10 cellular contexts compared by ENCODE assay signal in the genomic region with DNA sequence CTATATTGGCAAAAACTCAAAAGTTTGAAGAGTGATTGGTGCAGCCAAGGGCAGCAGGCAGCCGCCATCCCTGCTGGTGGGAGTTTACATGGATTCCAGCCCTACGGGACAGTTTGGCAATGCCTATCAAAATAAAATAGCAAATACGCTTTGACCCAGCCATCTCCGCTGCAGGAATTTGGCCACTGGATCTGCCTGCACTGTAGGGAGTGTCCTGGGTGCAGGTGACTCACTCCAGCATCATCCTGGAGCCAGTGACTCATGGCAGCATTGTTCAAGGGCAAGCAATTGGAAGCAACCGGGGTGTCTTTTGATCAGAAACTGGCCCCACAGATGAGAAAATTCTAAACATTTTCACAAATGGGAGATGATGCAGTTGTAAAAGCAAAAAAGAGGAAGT. TPM values are rescaled to one million over a fixed set of nuclear protein-coding genes. Genes with fewer than 3 reads are reported as not detected.
DNase-seq lines count a peak whose midpoint lies in the region; ATAC-seq and TF ChIP-seq lines count a peak whose summit lies in the region.
"Had no signal": no experiment of that assay in that cellular context is flagged by ENCODE, and none has a peak within 500 bp of the region (broad histone marks: within the 10 kb centered on the region; RNA-seq: fewer than 3 reads in every experiment).

No MANE protein-coding gene starts in this region.

- H3K36me3 Mint-ChIP-seq in brain, result no peaks in the 10 kb centered on the region
- H3K36me3 Mint-ChIP-seq in activated T-cell treated with anti-CD3 and anti-CD28 coated beads, Interleukin-2, amount 50 U/mL, for 4 hours (ENCODE audit: insufficient read depth), result no peaks in the 10 kb centered on the region

- H3K4me1 Mint-ChIP-seq in brain, result peaks cover 13% of the 10 kb centered on the region
- H3K4me1 Mint-ChIP-seq in activated T-cell treated with anti-CD3 and anti-CD28 coated beads, Interleukin-2, amount 50 U/mL, for 4 hours (ENCODE audit: low read depth), result no peaks in the 10 kb centered on the region

- H3K9me3 Mint-ChIP-seq in brain, result peaks cover under 1 to 16% (median 6%) of the 10 kb centered on the region in 5 experiments
- H3K9me3 Mint-ChIP-seq in activated T-cell treated with anti-CD3 and anti-CD28 coated beads, Interleukin-2, amount 50 U/mL, for 4 hours, result peaks cover 7% of the 10 kb centered on the region

- TF ChIP-seq POLR2A in lower leg skin (IDR thresholded peaks at IDR 0.05), result no peak

- ATAC-seq in activated T-cell treated with anti-CD3 and anti-CD28 coated beads, Interleukin-2, amount 50 U/mL, for 4 hours, result no peak
- ATAC-seq in GM21515 (IDR thresholded peaks at IDR 0.05; ENCODE audit: unreplicated experiment), result no peak
- no peak for ATAC-seq in GM21423 (IDR thresholded peaks at IDR 0.05; ENCODE audit: unreplicated experiment)
- ATAC-seq: activated CD8-positive, alpha-beta T cell treated with anti-CD3 and anti-CD28 coated beads, Interleukin-2, amount 10 ng/mL, durations not matched to agents 7 days and 5 days; GM12878 had no signal

- H3K27ac Mint-ChIP-seq in brain, result peak overlapping the region in 4 of 5 experiments; percentile 67 to 96 (median 78)
- H3K27ac Mint-ChIP-seq: activated CD8-positive, alpha-beta T cell treated with anti-CD3 and anti-CD28 coated beads, Interleukin-2, amount 10 ng/mL, durations not matched to agents 7 days and 5 days had no signal

- peak overlapping the region; percentile 57 for H3K27ac ChIP-seq in AG04450 (ENCODE audit: low read depth, low read length)

- peak overlapping the region in 3 of 5 experiments; percentile 18 to 50 (median 22) for H3K4me3 Mint-ChIP-seq in brain
- no peak overlapping the region for H3K4me3 Mint-ChIP-seq in activated T-cell treated with anti-CD3 and anti-CD28 coated beads, Interleukin-2, amount 50 U/mL, for 4 hours
- H3K4me3 Mint-ChIP-seq: activated CD8-positive, alpha-beta T cell treated with anti-CD3 and anti-CD28 coated beads, Interleukin-2, amount 10 ng/mL, durations not matched to agents 7 days and 5 days had no signal

- H3K27me3 Mint-ChIP-seq in brain, result peaks cover 16% of the 10 kb centered on the region
- peaks cover 5% of the 10 kb centered on the region for H3K27me3 Mint-ChIP-seq in activated T-cell treated with anti-CD3 and anti-CD28 coated beads, Interleukin-2, amount 50 U/mL, for 4 hours (ENCODE audit: low read depth)

- H3K27me3 ChIP-seq in AG04450 (ENCODE audit: control insufficient read depth, insufficient read depth, low read length), result no peaks in the 10 kb centered on the region

- TF ChIP-seq CTCF in AG04450 (IDR thresholded peaks at IDR 0.05; ENCODE audit: low read depth, low read length), result no peak
- TF ChIP-seq CTCF in brain (conservative IDR thresholded peaks at IDR 0.05), result no peak
- TF ChIP-seq CTCF in lower leg skin (IDR thresholded peaks at IDR 0.05), result no peak

- CTCF ChIA-PET in AG04450 (lab: Charles Lee), result interaction anchor here (0.6 to 1.4 kb wide), 2 partner anchors 46 to 65 kb away, joined by 3 read pairs; no protein-coding TSS in a partner anchor

- H3K4me3 ChIP-seq in AG04450 (ENCODE audit: low read depth, low read length) (peak overlapping the region; percentile 39), lower leg skin (ENCODE audit: low read depth, poor library complexity, severe bottlenecking) (no peak overlapping the region)
- H3K4me3 ChIP-seq: GM12878 had no signal

- H3K9me3 ChIP-seq in AG04450 (ENCODE audit: control insufficient read depth, insufficient read depth, low read length), result no peaks in the 10 kb centered on the region

- POLR2A ChIA-PET in AG04450 (lab: Yijun Ruan, JAX), result no interaction called here

- intact Hi-C loops in lower leg skin (cut with DNase I; ENCODE audit: low total_unique reads), result no loop called here

- peak; percentile 89 for DNase-seq in AG04450 (ENCODE audit: low read depth, low spot score)
- peak; percentile 80 for DNase-seq in HT-29 (ENCODE audit: low spot score)
- DNase-seq in lower leg skin (ENCODE audit: low spot score in 2 of 2), result peak; percentile 31 to 78
- DNase-seq in activated T-cell treated with anti-CD3 and anti-CD28 coated beads, Interleukin-2, amount 50 U/mL, for 4 hours, result no peak
- DNase-seq in SKM-1 (lab: John Stamatoyannopoulos, UW; ENCODE audit: unreplicated experiment), result no peak
- DNase-seq: activated CD8-positive, alpha-beta T cell treated with anti-CD3 and anti-CD28 coated beads, Interleukin-2, amount 10 ng/mL, durations not matched to agents 7 days and 5 days had no signal

- 15 to 21% methylated on average over 5 of the region's 5 CpGs for WGBS in lower leg skin, 2 donors

RNA-seq across cellular contexts. Expression of a gene that starts 24.6 kb away (rescaled TPM):
- polyA plus RNA-seq in AG04450 (2011; rRNA removed) (0.07 and 0.10 TPM in 2 replicates), brain (ENCODE audit: insufficient read depth, low read depth, low replicate concordance) (33.4 TPM)
- 0.28 and 0.70 TPM in 2 replicates for polyA minus RNA-seq in AG04450 (2011; rRNA and poly(A)+ RNA removed)
- 13.4 and 13.5 TPM in 2 replicates for total RNA-seq in HT-29 (2014; rRNA removed; shearing (Covaris generic))
- 10 to 100 TPM; 15.7 to 30.3 (median 17.9) TPM for total RNA-seq in lower leg skin
- under 1 TPM; 0.11 to 0.94 (median 0.37) TPM for total RNA-seq in activated T-cell treated with anti-CD3 and anti-CD28 coated beads, Interleukin-2, amount 50 U/mL, for 4 hours
- total RNA-seq: activated CD8-positive, alpha-beta T cell treated with anti-CD3 and anti-CD28 coated beads, Interleukin-2, amount 10 ng/mL, durations not matched to agents 7 days and 5 days; GM12878 had no signal

RNA-seq across cellular contexts. Expression of a gene that starts 44.0 kb away (rescaled TPM):
- polyA plus RNA-seq in AG04450 (2011; rRNA removed), result not detected in 2 replicates
- polyA minus RNA-seq in AG04450 (2011; rRNA and poly(A)+ RNA removed), result not detected in 2 replicates
- total RNA-seq in HT-29 (2014; rRNA removed; shearing (Covaris generic)), result not detected in 2 replicates
- not detected for polyA plus RNA-seq in brain (ENCODE audit: insufficient read depth, low read depth, low replicate concordance)
- total RNA-seq in lower leg skin, result 10 to 100 TPM in 2 of 4 donors, 1 to 10 TPM in 2; 1.3 to 29.9 (median 14.2) TPM
- not detected for total RNA-seq in activated T-cell treated with anti-CD3 and anti-CD28 coated beads, Interleukin-2, amount 50 U/mL, for 4 hours
- total RNA-seq: activated CD8-positive, alpha-beta T cell treated with anti-CD3 and anti-CD28 coated beads, Interleukin-2, amount 10 ng/mL, durations not matched to agents 7 days and 5 days; GM12878 had no signal
- polyA plus RNA-seq: GM12878 had no signal

Comparison
In these comparisons a context has a peak if more than half of its experiments do, and no peak if none do; other contexts are left out.
1. DNase-seq: peak in AG04450 (single experiment), HT-29 (single experiment) and lower leg skin (2 of 2); none in activated T-cell treated with anti-CD3 and anti-CD28 coated beads, Interleukin-2, amount 50 U/mL, for 4 hours (single experiment) and SKM-1 (single experiment).